15 cellular contexts compared by ENCODE assay signal in the genomic region with DNA sequence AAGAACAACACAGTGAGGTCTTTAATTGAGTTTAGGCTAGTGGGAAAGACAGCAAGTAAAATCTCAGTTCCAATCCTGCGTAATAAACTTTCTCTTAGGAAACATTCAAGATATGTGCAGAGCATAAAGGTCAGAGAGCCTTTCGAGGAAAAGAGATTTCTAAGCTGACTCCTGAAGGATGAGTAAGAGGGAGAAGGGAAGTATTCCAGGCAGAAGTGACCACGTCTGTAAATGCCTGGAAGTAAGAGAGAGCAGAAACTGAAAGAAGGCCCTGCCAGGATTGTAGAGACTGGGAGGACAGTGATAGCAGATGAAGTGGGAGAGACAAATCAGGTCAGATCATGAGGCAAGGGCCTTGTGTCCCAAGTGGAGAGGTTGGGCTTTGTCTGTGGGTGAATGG. TPM values are rescaled to one million over a fixed set of nuclear protein-coding genes. Genes with fewer than 3 reads are reported as not detected.
"Had no signal": no experiment of that assay in that cellular context is flagged by ENCODE, and none has a peak within 500 bp of the region (broad histone marks: within the 10 kb centered on the region; RNA-seq: fewer than 3 reads in every experiment).

No MANE protein-coding gene starts in this region.

- H3K9me3 Mint-ChIP-seq: activated CD4-positive, alpha-beta memory T cell treated with anti-CD3 and anti-CD28 coated beads, Interleukin-2, amount 10 ng/mL, durations not matched to agents 7 days and 5 days had no signal

- H3K27ac ChIP-seq: cardiac muscle cell, esophagus muscularis mucosa, foreskin keratinocyte, heart left ventricle, left ventricle myocardium inferior, right atrium auricular region, tibial nerve, VCaP had no signal

- H3K27me3 Mint-ChIP-seq: activated CD4-positive, alpha-beta memory T cell treated with anti-CD3 and anti-CD28 coated beads, Interleukin-2, amount 10 ng/mL, durations not matched to agents 7 days and 5 days; stimulated activated memory B cell treated with anti-CD40 and anti-IgM and Interleukin-4, amounts not matched to agents 10 μg/mL and 1 μg/mL and 100 μg/mL, for 72 hours had no signal

- H3K36me3 Mint-ChIP-seq: stimulated activated memory B cell treated with anti-CD40 and anti-IgM and Interleukin-4, amounts not matched to agents 10 μg/mL and 1 μg/mL and 100 μg/mL, for 72 hours; T-cell had no signal

- H3K27me3 ChIP-seq: cardiac muscle cell, esophagus muscularis mucosa, foreskin keratinocyte, right atrium auricular region, tibial nerve had no signal

- H3K4me3 ChIP-seq: cardiac muscle cell, esophagus muscularis mucosa, heart left ventricle, left ventricle myocardium inferior, right atrium auricular region, tibial nerve had no signal

- H3K4me3 Mint-ChIP-seq: activated CD4-positive, alpha-beta memory T cell treated with anti-CD3 and anti-CD28 coated beads, Interleukin-2, amount 10 ng/mL, durations not matched to agents 7 days and 5 days; stimulated activated memory B cell treated with anti-CD40 and anti-IgM and Interleukin-4, amounts not matched to agents 10 μg/mL and 1 μg/mL and 100 μg/mL, for 72 hours; T-cell had no signal

- FAIRE-seq: colon, keratinocyte had no signal

- DNase-seq: activated CD4-positive, alpha-beta memory T cell treated with anti-CD3 and anti-CD28 coated beads, Interleukin-2, amount 10 ng/mL, durations not matched to agents 7 days and 5 days; heart left ventricle; left ventricle myocardium inferior; T-cell; T1000 had no signal

- H3K4me1 Mint-ChIP-seq: activated CD4-positive, alpha-beta memory T cell treated with anti-CD3 and anti-CD28 coated beads, Interleukin-2, amount 10 ng/mL, durations not matched to agents 7 days and 5 days; stimulated activated memory B cell treated with anti-CD40 and anti-IgM and Interleukin-4, amounts not matched to agents 10 μg/mL and 1 μg/mL and 100 μg/mL, for 72 hours; T-cell had no signal

- ATAC-seq: heart left ventricle; stimulated activated memory B cell treated with anti-CD40 and anti-IgM and Interleukin-4, amounts not matched to agents 10 μg/mL and 1 μg/mL and 100 μg/mL, for 72 hours; T-cell had no signal

- H3K36me3 ChIP-seq: cardiac muscle cell, esophagus muscularis mucosa, heart left ventricle, left ventricle myocardium inferior, right atrium auricular region, tibial nerve had no signal

- H3K27ac Mint-ChIP-seq: activated CD4-positive, alpha-beta memory T cell treated with anti-CD3 and anti-CD28 coated beads, Interleukin-2, amount 10 ng/mL, durations not matched to agents 7 days and 5 days; stimulated activated memory B cell treated with anti-CD40 and anti-IgM and Interleukin-4, amounts not matched to agents 10 μg/mL and 1 μg/mL and 100 μg/mL, for 72 hours; T-cell had no signal

- H3K9me3 ChIP-seq: esophagus muscularis mucosa, heart left ventricle, left ventricle myocardium inferior, right atrium auricular region, tibial nerve had no signal

- H3K4me1 ChIP-seq: esophagus muscularis mucosa, heart left ventricle, left ventricle myocardium inferior, right atrium auricular region, tibial nerve had no signal

RNA-seq across cellular contexts. Expression of a gene that starts 41.8 kb away (rescaled TPM):
- total RNA-seq: activated CD4-positive, alpha-beta memory T cell treated with anti-CD3 and anti-CD28 coated beads, Interleukin-2, amount 10 ng/mL, durations not matched to agents 7 days and 5 days; cardiac muscle cell; heart left ventricle; left ventricle myocardium inferior; mesenteric fat pad; right atrium auricular region; T-cell; tibial nerve had no signal
- polyA plus RNA-seq: cardiac muscle cell, heart left ventricle had no signal
